In genomic region chr12:39431797-39432196, GRCh38 we compare ENCODE assay signal across 30 cellular contexts.
"Had no signal": no experiment of that assay in that cellular context is flagged by ENCODE, and none has a peak within 500 bp of the region (broad histone marks: within the 10 kb centered on the region; RNA-seq: fewer than 3 reads in every experiment).

No MANE protein-coding gene starts in this region.

- H3K4me3 ChIP-seq: body of pancreas, coronary artery, dorsolateral prefrontal cortex, hepatocyte, lower lobe of right lung, pancreas, prostate gland, smooth muscle cell, thyroid gland, upper lobe of left lung, vagina had no signal

- H3K4me2 ChIP-seq: hepatocyte, smooth muscle cell had no signal

- FAIRE-seq: frontal cortex, keratinocyte, pancreas had no signal

- H3K4me1 ChIP-seq: lower lobe of right lung, pancreas, prostate gland, thyroid gland, upper lobe of left lung had no signal

- DNase-seq: activated CD4-positive, alpha-beta T cell treated with anti-CD3 and anti-CD28 coated beads for 36 hours; activated CD4-positive, CD25-positive, alpha-beta regulatory T cell; activated effector memory CD4-positive, alpha-beta T cell treated with Interleukin-2 at 50 U/mL for 16 hours; activated naive CD4-positive, alpha-beta T cell treated with Interleukin-2 at 50 U/mL for 16 hours; aorta; body of pancreas; dorsolateral prefrontal cortex; effector memory CD4-positive, alpha-beta T cell; left colon; lower lobe of right lung; mesenchymal stem cell; naive thymus-derived CD8-positive, alpha-beta T cell; nucleus accumbens; pancreas; retina; stimulated activated CD4-positive, alpha-beta T cell treated with anti-CD3 and anti-CD28 coated beads, Interleukin-1b, Interleukin-23, amount 100 ng/mL, for 48 hours; stimulated activated CD4-positive, alpha-beta T cell treated with anti-CD3 and anti-CD28 coated beads, Interleukin-4, amount 100 ng/mL, for 4 hours; stimulated activated CD8-positive, alpha-beta memory T cell treated with anti-CD3 and anti-CD28 coated beads, Interleukin-4, amount 100 ng/mL, for 48 hours; stimulated activated naive CD8-positive, alpha-beta T cell treated with anti-CD3 and anti-CD28 coated beads, Interleukin-15, amount 100 ng/mL, for 72 hours; substantia nigra; thyroid gland; upper lobe of left lung had no signal

- H3K9me3 ChIP-seq: body of pancreas, lower lobe of right lung, pancreas, prostate gland, thyroid gland, upper lobe of left lung, vagina had no signal

- H3K27ac ChIP-seq: body of pancreas, coronary artery, dorsolateral prefrontal cortex, hepatocyte, lower lobe of right lung, pancreas, prostate gland, thyroid gland, upper lobe of left lung, vagina had no signal

- ATAC-seq: activated CD4-positive, alpha-beta T cell treated with anti-CD3 and anti-CD28 coated beads for 36 hours; body of pancreas; left colon; naive thymus-derived CD8-positive, alpha-beta T cell; pancreas; stimulated activated memory B cell treated with anti-CD40 and anti-IgM and Interleukin-4, amounts not matched to agents 10 μg/mL and 1 μg/mL and 100 μg/mL, for 72 hours; stimulated activated naive CD8-positive, alpha-beta T cell treated with anti-CD3 and anti-CD28 coated beads, Interleukin-15, amount 100 ng/mL, for 72 hours had no signal
